In genomic region chr1:72419229-72419628, GRCh38 we compare ENCODE assay signal across 20 cellular contexts.
"Had no signal": no experiment of that assay in that cellular context is flagged by ENCODE, and none has a peak within 500 bp of the region (broad histone marks: within the 10 kb centered on the region; RNA-seq: fewer than 3 reads in every experiment).

No MANE protein-coding gene starts in this region.

- H3K79me2 ChIP-seq: hepatocyte had no signal

- H2AFZ ChIP-seq: hepatocyte had no signal

- H3K4me1 ChIP-seq: esophagus muscularis mucosa, foreskin keratinocyte, gastroesophageal sphincter, heart left ventricle, left lung had no signal

- H3K9me3 ChIP-seq: esophagus muscularis mucosa, gastroesophageal sphincter, mucosa of descending colon had no signal

- H3K27me3 ChIP-seq: dorsolateral prefrontal cortex, esophagus muscularis mucosa, foreskin keratinocyte, gastroesophageal sphincter, heart left ventricle, hepatocyte, left lung had no signal

- H3K27ac ChIP-seq: coronary artery, dorsolateral prefrontal cortex, esophagus muscularis mucosa, foreskin keratinocyte, gastroesophageal sphincter, heart left ventricle, hepatocyte, left lung had no signal

- H3K4me2 ChIP-seq: hepatocyte had no signal

- ATAC-seq: foreskin keratinocyte, gastroesophageal sphincter, heart left ventricle, left cardiac atrium, left lung, left ventricle myocardium superior, mucosa of descending colon had no signal

- DNase-seq: dermis blood vessel endothelial cell; dorsolateral prefrontal cortex; effector CD4-positive, alpha-beta T cell; effector memory CD4-positive, alpha-beta T cell; foreskin keratinocyte; hypothalamus; immature natural killer cell; islet precursor cell; left cardiac atrium; left ventricle myocardium superior; mammary epithelial cell; mucosa of descending colon; naive B cell had no signal

- H3K4me3 ChIP-seq: coronary artery, dorsolateral prefrontal cortex, esophagus muscularis mucosa, gastroesophageal sphincter, heart left ventricle, hepatocyte, left lung, lung, mucosa of descending colon had no signal

- H3K36me3 ChIP-seq: esophagus muscularis mucosa, gastroesophageal sphincter, heart left ventricle, left lung had no signal
